1 cellular context compared by ENCODE assay signal in genomic region chr6:148711833-148712653, GRCh38.
TF ChIP-seq lines count a peak whose summit lies in the region.

No MANE protein-coding gene starts in this region.

TF ChIP-seq in SK-N-SH, 30 proteins besides CTCF, POLR2A, EP300 and RAD21 (continued from another document):
- TF ChIP-seq REST (IDR thresholded peaks at IDR 0.05; ENCODE audit: low read depth, low read length): no peak
- no peak for TF ChIP-seq RCOR1 (IDR thresholded peaks at IDR 0.05; ENCODE audit: low read length)
- no peak for TF ChIP-seq FOXM1 (IDR thresholded peaks at IDR 0.05; ENCODE audit: low read depth)
- TF ChIP-seq TEAD4 (IDR thresholded peaks at IDR 0.05; ENCODE audit: borderline replicate concordance, insufficient read depth): no peak
- no peak for TF ChIP-seq USF1 (IDR thresholded peaks at IDR 0.05; ENCODE audit: borderline replicate concordance, low read depth)
- TF ChIP-seq NRF1 (IDR thresholded peaks at IDR 0.05; ENCODE audit: low read depth, low read length): no peak
